In the genomic region with DNA sequence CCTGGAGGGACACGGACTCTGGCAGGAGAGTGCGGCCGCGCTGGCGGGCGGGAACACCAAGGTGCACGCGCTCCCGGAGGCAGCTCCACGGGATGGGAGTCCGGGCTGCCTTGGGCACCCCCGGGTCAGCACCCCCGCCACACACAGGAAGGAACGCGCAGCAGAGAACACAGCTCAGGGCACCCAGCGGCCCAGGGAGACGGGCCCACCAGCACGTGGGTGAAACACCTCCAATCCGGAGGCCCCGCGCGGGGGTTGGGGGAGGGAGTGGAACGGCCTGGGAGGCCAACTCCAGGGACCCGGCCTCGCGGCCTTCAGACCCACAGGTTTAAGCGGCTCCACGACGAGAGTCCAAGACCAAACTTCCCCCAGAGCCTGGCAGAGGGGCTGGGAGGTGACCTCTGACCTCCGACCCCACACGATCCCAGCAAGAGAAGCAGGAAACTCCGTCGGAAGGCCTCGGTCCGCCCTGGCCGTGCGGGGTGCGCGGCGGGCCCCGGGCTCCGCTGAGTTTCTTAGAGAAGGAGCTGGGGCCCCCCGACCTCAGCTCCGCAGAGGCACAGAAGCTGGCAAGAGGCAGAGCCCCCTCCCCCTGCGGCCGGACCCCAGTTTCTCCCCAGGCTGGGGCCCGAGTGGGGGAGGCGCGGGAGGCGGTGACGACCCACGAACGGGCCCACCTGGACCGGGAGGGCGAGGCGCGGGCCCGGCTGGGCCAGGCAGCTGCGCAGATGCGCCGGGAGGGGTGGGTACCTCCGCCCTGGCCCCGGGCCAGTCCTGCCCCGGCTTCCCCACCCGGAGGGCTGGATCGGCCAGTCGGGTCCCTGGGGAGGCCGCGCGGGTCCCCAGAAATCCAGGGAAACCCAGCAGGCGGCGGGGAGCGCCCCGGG, we compare ENCODE assay signal across 8 cellular contexts. TPM values are rescaled to one million over a fixed set of nuclear protein-coding genes. Genes with fewer than 3 reads are reported as not detected.
A peak's percentile ranks its signal among the peaks of the same experiment; 100 is the strongest.
DNase-seq lines count a peak whose midpoint lies in the region; ATAC-seq and TF ChIP-seq lines count a peak whose summit lies in the region.

No MANE protein-coding gene starts in this region.

- peak; percentile 77 for ATAC-seq in CD8-positive, alpha-beta T cell
- no peak for ATAC-seq in GM19351 (IDR thresholded peaks at IDR 0.05; ENCODE audit: unreplicated experiment)

- H3K36me3 Mint-ChIP-seq in CD8-positive, alpha-beta T cell = no peaks in the 10 kb centered on the region
- no peaks in the 10 kb centered on the region for H3K36me3 Mint-ChIP-seq in nephron (ENCODE audit: low read depth)
- no peaks in the 10 kb centered on the region for H3K36me3 Mint-ChIP-seq in type B pancreatic cell

- H3K27me3 ChIP-seq in CD8-positive, alpha-beta T cell (ENCODE audit: insufficient read depth, low read length) = no peaks in the 10 kb centered on the region

- no peaks in the 10 kb centered on the region for H3K9me3 ChIP-seq in CD8-positive, alpha-beta T cell (ENCODE audit: low read length)

- intact Hi-C loops in CD8-positive, alpha-beta T cell (cut with DNase I, micrococcal nuclease) = loop anchor here (1.0 to 5.0 kb wide), 3 partner anchors 15 to 133 kb away; partner anchors contain the start of gene TMEM250 (in 2 of the 2)

- POLR2A ChIA-PET in CD8-positive, alpha-beta T cell (lab: Charles Lee) = interaction anchor here (0.8 to 4.8 kb wide), 4 partner anchors 9 to 133 kb away, joined by 3 to 39 read pairs (median 4); partner anchors contain the start of gene UBAC1

- TF ChIP-seq CTCF in CD8-positive, alpha-beta T cell (IDR thresholded peaks at IDR 0.05) = no peak
- TF ChIP-seq CTCF in nephron (IDR thresholded peaks at IDR 0.05; ENCODE audit: unreplicated experiment in 3 of 3) (no peak), type B pancreatic cell (conservative IDR thresholded peaks at IDR 0.05) (no peak)

- H3K27ac Mint-ChIP-seq in CD8-positive, alpha-beta T cell = no peak overlapping the region
- H3K27ac Mint-ChIP-seq in nephron (no peak overlapping the region), type B pancreatic cell (no peak overlapping the region)

- peak overlapping the region; percentile 74 for H3K4me3 Mint-ChIP-seq in CD8-positive, alpha-beta T cell
- H3K4me3 Mint-ChIP-seq in nephron = peak overlapping the region; percentile 77 to 85 (median 84)
- peak overlapping the region; percentile 83 for H3K4me3 Mint-ChIP-seq in type B pancreatic cell

- CTCF ChIA-PET in CD8-positive, alpha-beta T cell (lab: Charles Lee) = interaction anchor here (0.6 to 6.0 kb wide), 3 partner anchors 12 to 30 kb away, joined by 3 to 47 read pairs (median 3); no protein-coding TSS in a partner anchor

- H3K4me1 ChIP-seq in CD8-positive, alpha-beta T cell (ENCODE audit: insufficient read depth, low read length) = peaks cover 33% of the 10 kb centered on the region

- DNase-seq in CD8-positive, alpha-beta T cell = peak in 6 of 7 experiments; percentile 43 to 74 (median 60)
- DNase-seq in NOMO-1 treated with dmso at 0.1 percent for 144 hours (lab: John Stamatoyannopoulos, UW; ENCODE audit: unreplicated experiment) (peak; percentile 71), fibroblast of peridontal ligament (ENCODE audit: extremely low read depth) (peak; percentile 39), type B pancreatic cell (ENCODE audit: extremely low spot score, unreplicated experiment) (no peak), GM19240 (ENCODE audit: insufficient read length, low spot score) (no peak)
- peak; percentile 84 for DNase-seq in activated effector memory CD4-positive, alpha-beta T cell treated with anti-CD3 and anti-CD28 coated beads, Interleukin-2, amount 50 U/mL, for 16 hours

- peaks cover 35% of the 10 kb centered on the region for H3K4me1 Mint-ChIP-seq in CD8-positive, alpha-beta T cell (ENCODE audit: low read depth)
- H3K4me1 Mint-ChIP-seq in nephron = peaks cover 23% of the 10 kb centered on the region
- H3K4me1 Mint-ChIP-seq in type B pancreatic cell (ENCODE audit: unreplicated experiment) = peaks cover 22% of the 10 kb centered on the region

- no peaks in the 10 kb centered on the region for H3K36me3 ChIP-seq in CD8-positive, alpha-beta T cell (ENCODE audit: insufficient read depth, low read length)

- H3K9me3 Mint-ChIP-seq in CD8-positive, alpha-beta T cell = no peaks in the 10 kb centered on the region
- H3K9me3 Mint-ChIP-seq in nephron (no peaks in the 10 kb centered on the region), type B pancreatic cell (no peaks in the 10 kb centered on the region)

- H3K4me3 ChIP-seq in CD8-positive, alpha-beta T cell (ENCODE audit: low read depth, low read length) = peak overlapping the region; percentile 67

- peak overlapping the region; percentile 33 for H3K27ac ChIP-seq in CD8-positive, alpha-beta T cell (ENCODE audit: low read depth, low read length)

- no peaks in the 10 kb centered on the region for H3K27me3 Mint-ChIP-seq in CD8-positive, alpha-beta T cell (ENCODE audit: low read depth)
- peaks cover 16% of the 10 kb centered on the region for H3K27me3 Mint-ChIP-seq in nephron (ENCODE audit: low read depth)
- peaks cover 11% of the 10 kb centered on the region for H3K27me3 Mint-ChIP-seq in type B pancreatic cell

RNA-seq across cellular contexts. Expression of gene NACC2, which starts 0.9 kb away (rescaled TPM):
- 1 to 10 TPM; 1.7 to 1.8 TPM for total RNA-seq in CD8-positive, alpha-beta T cell
- total RNA-seq in type B pancreatic cell (ENCODE audit: low replicate concordance) = 9.3 and 15.1 TPM in 2 replicates

RNA-seq across cellular contexts. Expression of gene TMEM250, which starts 24.4 kb away (rescaled TPM):
- 1 to 10 TPM; 7.6 to 7.7 TPM for total RNA-seq in CD8-positive, alpha-beta T cell
- total RNA-seq in type B pancreatic cell (ENCODE audit: low replicate concordance) = 37.9 and 53.7 TPM in 2 replicates

Comparison
In these comparisons a context has a peak if more than half of its experiments do, and no peak if none do; other contexts are left out.
1. DNase-seq: peak in CD8-positive, alpha-beta T cell (6 of 7), NOMO-1 treated with dmso at 0.1 percent for 144 hours (single experiment), activated effector memory CD4-positive, alpha-beta T cell treated with anti-CD3 and anti-CD28 coated beads, Interleukin-2, amount 50 U/mL, for 16 hours (single experiment) and fibroblast of peridontal ligament (single experiment); none in type B pancreatic cell (single experiment) and GM19240 (single experiment).
2. Peak in every context shown above with its lines, with median percentiles within 50 percentile points of each other: H3K4me3 Mint-ChIP-seq.